2 cellular contexts compared by ENCODE assay signal in the genomic region with DNA sequence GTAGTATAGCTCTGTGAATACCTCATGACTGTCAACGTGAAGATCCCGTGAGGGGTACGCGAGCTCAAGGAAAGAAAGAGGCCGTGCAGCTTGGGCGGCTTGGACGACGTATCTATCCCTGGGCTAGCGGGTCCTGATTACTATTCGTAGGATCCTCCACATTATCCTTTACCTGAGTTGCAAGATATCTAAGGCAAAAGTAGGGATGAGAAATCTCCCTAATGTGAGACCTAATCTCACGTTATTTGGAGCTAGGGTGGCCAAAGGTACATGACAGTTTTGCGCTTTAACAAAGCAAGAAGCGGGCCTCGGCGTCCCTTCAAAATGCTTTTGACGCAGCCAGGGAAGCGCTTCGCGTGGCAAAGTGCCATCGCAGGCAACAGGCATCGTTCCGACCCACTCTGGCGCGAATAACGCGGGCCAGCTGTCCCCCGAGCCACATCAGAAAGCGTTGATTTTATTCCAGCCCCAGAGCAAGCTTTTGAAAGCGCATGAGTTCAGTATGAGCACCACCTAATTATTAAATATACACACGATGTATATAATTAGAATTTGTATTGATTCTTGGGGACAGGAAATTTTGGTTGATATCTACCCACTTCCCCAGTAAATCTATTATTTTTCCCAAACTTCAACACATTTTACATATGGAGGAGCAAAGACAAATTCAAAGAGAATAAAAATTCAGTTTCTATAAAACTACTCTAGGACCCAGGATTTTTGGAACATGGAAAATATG.
TF ChIP-seq lines count a peak whose summit lies in the region.

No MANE protein-coding gene starts in this region.

TF ChIP-seq in WTC11, 78 proteins besides CTCF, POLR2A, EP300 and RAD21:
- TF ChIP-seq CDX4 (CRISPR knock-in tag; IDR thresholded peaks at IDR 0.05; ENCODE audit: borderline replicate concordance) (no peak), SMAD3 (CRISPR knock-in tag; IDR thresholded peaks at IDR 0.05; ENCODE audit: borderline replicate concordance) (no peak), ZNF512 (CRISPR knock-in tag; IDR thresholded peaks at IDR 0.05; ENCODE audit: borderline replicate concordance) (no peak), KAT7 (CRISPR knock-in tag; IDR thresholded peaks at IDR 0.05; ENCODE audit: borderline replicate concordance) (no peak), JUN (CRISPR knock-in tag; IDR thresholded peaks at IDR 0.05) (no peak), FOXJ3 (CRISPR knock-in tag; IDR thresholded peaks at IDR 0.05; ENCODE audit: borderline replicate concordance) (no peak), ELF4 (CRISPR knock-in tag; IDR thresholded peaks at IDR 0.05; ENCODE audit: low read depth) (no peak), SP1 (CRISPR knock-in tag; conservative IDR thresholded peaks at IDR 0.05) (no peak), ZNF219 (CRISPR knock-in tag; IDR thresholded peaks at IDR 0.05; ENCODE audit: borderline replicate concordance) (no peak), ZNF671 (CRISPR knock-in tag; IDR thresholded peaks at IDR 0.05) (no peak)
- TF ChIP-seq, protein P1, sequence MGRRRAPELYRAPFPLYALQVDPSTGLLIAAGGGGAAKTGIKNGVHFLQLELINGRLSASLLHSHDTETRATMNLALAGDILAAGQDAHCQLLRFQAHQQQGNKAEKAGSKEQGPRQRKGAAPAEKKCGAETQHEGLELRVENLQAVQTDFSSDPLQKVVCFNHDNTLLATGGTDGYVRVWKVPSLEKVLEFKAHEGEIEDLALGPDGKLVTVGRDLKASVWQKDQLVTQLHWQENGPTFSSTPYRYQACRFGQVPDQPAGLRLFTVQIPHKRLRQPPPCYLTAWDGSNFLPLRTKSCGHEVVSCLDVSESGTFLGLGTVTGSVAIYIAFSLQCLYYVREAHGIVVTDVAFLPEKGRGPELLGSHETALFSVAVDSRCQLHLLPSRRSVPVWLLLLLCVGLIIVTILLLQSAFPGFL (CRISPR knock-in tag; IDR thresholded peaks at IDR 0.05; ENCODE audit: borderline replicate concordance), result no peak
- TF ChIP-seq, protein P2, sequence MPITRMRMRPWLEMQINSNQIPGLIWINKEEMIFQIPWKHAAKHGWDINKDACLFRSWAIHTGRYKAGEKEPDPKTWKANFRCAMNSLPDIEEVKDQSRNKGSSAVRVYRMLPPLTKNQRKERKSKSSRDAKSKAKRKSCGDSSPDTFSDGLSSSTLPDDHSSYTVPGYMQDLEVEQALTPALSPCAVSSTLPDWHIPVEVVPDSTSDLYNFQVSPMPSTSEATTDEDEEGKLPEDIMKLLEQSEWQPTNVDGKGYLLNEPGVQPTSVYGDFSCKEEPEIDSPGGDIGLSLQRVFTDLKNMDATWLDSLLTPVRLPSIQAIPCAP (CRISPR knock-in tag; IDR thresholded peaks at IDR 0.05), result no peak
- TF ChIP-seq, protein P3, sequence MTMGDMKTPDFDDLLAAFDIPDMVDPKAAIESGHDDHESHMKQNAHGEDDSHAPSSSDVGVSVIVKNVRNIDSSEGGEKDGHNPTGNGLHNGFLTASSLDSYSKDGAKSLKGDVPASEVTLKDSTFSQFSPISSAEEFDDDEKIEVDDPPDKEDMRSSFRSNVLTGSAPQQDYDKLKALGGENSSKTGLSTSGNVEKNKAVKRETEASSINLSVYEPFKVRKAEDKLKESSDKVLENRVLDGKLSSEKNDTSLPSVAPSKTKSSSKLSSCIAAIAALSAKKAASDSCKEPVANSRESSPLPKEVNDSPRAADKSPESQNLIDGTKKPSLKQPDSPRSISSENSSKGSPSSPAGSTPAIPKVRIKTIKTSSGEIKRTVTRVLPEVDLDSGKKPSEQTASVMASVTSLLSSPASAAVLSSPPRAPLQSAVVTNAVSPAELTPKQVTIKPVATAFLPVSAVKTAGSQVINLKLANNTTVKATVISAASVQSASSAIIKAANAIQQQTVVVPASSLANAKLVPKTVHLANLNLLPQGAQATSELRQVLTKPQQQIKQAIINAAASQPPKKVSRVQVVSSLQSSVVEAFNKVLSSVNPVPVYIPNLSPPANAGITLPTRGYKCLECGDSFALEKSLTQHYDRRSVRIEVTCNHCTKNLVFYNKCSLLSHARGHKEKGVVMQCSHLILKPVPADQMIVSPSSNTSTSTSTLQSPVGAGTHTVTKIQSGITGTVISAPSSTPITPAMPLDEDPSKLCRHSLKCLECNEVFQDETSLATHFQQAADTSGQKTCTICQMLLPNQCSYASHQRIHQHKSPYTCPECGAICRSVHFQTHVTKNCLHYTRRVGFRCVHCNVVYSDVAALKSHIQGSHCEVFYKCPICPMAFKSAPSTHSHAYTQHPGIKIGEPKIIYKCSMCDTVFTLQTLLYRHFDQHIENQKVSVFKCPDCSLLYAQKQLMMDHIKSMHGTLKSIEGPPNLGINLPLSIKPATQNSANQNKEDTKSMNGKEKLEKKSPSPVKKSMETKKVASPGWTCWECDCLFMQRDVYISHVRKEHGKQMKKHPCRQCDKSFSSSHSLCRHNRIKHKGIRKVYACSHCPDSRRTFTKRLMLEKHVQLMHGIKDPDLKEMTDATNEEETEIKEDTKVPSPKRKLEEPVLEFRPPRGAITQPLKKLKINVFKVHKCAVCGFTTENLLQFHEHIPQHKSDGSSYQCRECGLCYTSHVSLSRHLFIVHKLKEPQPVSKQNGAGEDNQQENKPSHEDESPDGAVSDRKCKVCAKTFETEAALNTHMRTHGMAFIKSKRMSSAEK (CRISPR knock-in tag; IDR thresholded peaks at IDR 0.05; ENCODE audit: borderline replicate concordance), result no peak

TF ChIP-seq in endothelial cell of umbilical vein, 7 proteins besides CTCF, POLR2A, EP300 and RAD21:
- peak; percentile 37 for TF ChIP-seq EZH2 (IDR thresholded peaks at IDR 0.05; ENCODE audit: borderline replicate concordance, low read depth, low read length, severe bottlenecking)
- no peak for TF ChIP-seq POLR2AphosphoS5 (IDR thresholded peaks at IDR 0.05; ENCODE audit: insufficient read depth, low read depth, low read length)
- no peak for TF ChIP-seq FOS (IDR thresholded peaks at IDR 0.05; ENCODE audit: borderline replicate concordance, insufficient read depth, low read length)
